Comparison of ENCODE assay signal across 7 cellular contexts in genomic region chr1:6448749-6449631, GRCh38. TPM values are rescaled to one million over a fixed set of nuclear protein-coding genes. Genes with fewer than 3 reads are reported as not detected.
DNase-seq lines count a peak whose midpoint lies in the region; ATAC-seq and TF ChIP-seq lines count a peak whose summit lies in the region.

No MANE protein-coding gene starts in this region.

- H3K4me1 Mint-ChIP-seq in neural progenitor cell, result peaks cover 37% of the 10 kb centered on the region

- DNase-seq in ELR (ENCODE audit: low read depth), result peak; percentile 31
- peak; percentile 47 for DNase-seq in NCI-H2171 (lab: John Stamatoyannopoulos, UW)
- DNase-seq in ecto neural progenitor cell (ENCODE audit: low spot score), result peak; percentile 86
- DNase-seq in neural progenitor cell (ENCODE audit: low spot score), result peak; percentile 89
- no peak for DNase-seq in stimulated activated CD8-positive, alpha-beta memory T cell treated with anti-CD3 and anti-CD28 coated beads, Interleukin-4, amount 100 ng/mL, for 48 hours
- DNase-seq in dedifferentiated amniotic fluid mesenchymal stem cell (ENCODE audit: extremely low spot score), result no peak

- peak overlapping the region; percentile 63 for H3K4me3 Mint-ChIP-seq in neural progenitor cell

- peaks cover 26% of the 10 kb centered on the region for H3F3A ChIP-seq in neural progenitor cell (ENCODE audit: low read depth)

- no peak for TF ChIP-seq CTCF in neural progenitor cell (IDR thresholded peaks at IDR 0.05)

- H3K4me1 ChIP-seq in neural progenitor cell, result peaks cover 24% of the 10 kb centered on the region

- H3K27me3 Mint-ChIP-seq in neural progenitor cell (ENCODE audit: insufficient read depth, low read depth), result peaks cover 22% of the 10 kb centered on the region

- no peaks in the 10 kb centered on the region for H3K36me3 ChIP-seq in neural progenitor cell

- no peaks in the 10 kb centered on the region for H3K9me3 Mint-ChIP-seq in neural progenitor cell

- peaks cover 33% of the 10 kb centered on the region for H3K27me3 ChIP-seq in neural progenitor cell

- no peak overlapping the region for H3K27ac ChIP-seq in neural progenitor cell

- H2AFZ ChIP-seq in neural progenitor cell (replicated peaks), result no peak overlapping the region

- no peaks in the 10 kb centered on the region for H3K79me2 ChIP-seq in neural progenitor cell (ENCODE audit: low read depth)

- H3K4me3 ChIP-seq in neural progenitor cell, result peak overlapping the region; percentile 52

- no peaks in the 10 kb centered on the region for H3K9me3 ChIP-seq in neural progenitor cell (ENCODE audit: low read depth)

- H4K20me1 ChIP-seq in neural progenitor cell (ENCODE audit: low read depth), result no peaks in the 10 kb centered on the region

- H3K4me2 ChIP-seq in neural progenitor cell, result peak overlapping the region; percentile 81

- H3K27ac Mint-ChIP-seq in neural progenitor cell, result no peak overlapping the region

- ATAC-seq in GM18868 (IDR thresholded peaks at IDR 0.05; ENCODE audit: unreplicated experiment), result no peak

- H3K36me3 Mint-ChIP-seq in neural progenitor cell, result no peaks in the 10 kb centered on the region

- no peak overlapping the region for H3K9ac ChIP-seq in neural progenitor cell

RNA-seq across cellular contexts. Expression of gene TNFRSF25, which starts 17.0 kb away (rescaled TPM):
- 15.6 and 23.7 TPM in 2 replicates for total RNA-seq in neural progenitor cell (ENCODE audit: low replicate concordance)

RNA-seq across cellular contexts. Expression of gene ESPN, which starts 24.4 kb away (rescaled TPM):
- 7.1 and 11.0 TPM in 2 replicates for total RNA-seq in neural progenitor cell (ENCODE audit: low replicate concordance)

RNA-seq across cellular contexts. Expression of gene HES2, which starts 29.3 kb away (rescaled TPM):
- total RNA-seq in neural progenitor cell (ENCODE audit: low replicate concordance), result 0.04 and 0.22 TPM in 2 replicates

RNA-seq across cellular contexts. Expression of gene PLEKHG5, which starts 42.5 kb away (rescaled TPM):
- 7.4 and 25.9 TPM in 2 replicates for total RNA-seq in neural progenitor cell (ENCODE audit: low replicate concordance)

RNA-seq across cellular contexts. Expression of gene ACOT7, which starts 55.4 kb away (rescaled TPM):
- total RNA-seq in neural progenitor cell (ENCODE audit: low replicate concordance), result 19.6 and 44.9 TPM in 2 replicates

Comparison
In these comparisons a context has a peak if more than half of its experiments do, and no peak if none do; other contexts are left out.
1. DNase-seq: peak in ELR (single experiment), NCI-H2171 (single experiment), ecto neural progenitor cell (single experiment) and neural progenitor cell (single experiment); none in stimulated activated CD8-positive, alpha-beta memory T cell treated with anti-CD3 and anti-CD28 coated beads, Interleukin-4, amount 100 ng/mL, for 48 hours (single experiment) and dedifferentiated amniotic fluid mesenchymal stem cell (single experiment).